ENCODE assay signal across 23 cellular contexts in the genomic region with DNA sequence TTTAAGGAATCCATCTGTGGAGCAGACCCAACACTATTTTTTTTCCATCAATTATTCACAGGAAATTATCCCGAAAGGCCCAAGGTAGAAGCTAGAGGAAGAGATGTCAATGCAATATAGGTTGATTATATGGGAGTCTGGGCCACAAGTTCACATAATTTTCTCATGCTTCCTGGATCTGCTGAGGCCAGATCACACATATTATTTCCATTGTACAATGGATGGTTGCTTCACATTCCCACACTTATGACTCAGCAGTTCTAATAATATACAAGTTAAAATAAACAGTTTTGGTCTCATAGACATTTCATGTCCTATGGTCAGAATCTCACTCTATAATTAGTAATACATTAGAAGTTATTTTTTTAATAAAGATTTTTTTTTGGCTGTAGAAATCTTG.
DNase-seq lines count a peak whose midpoint lies in the region; ATAC-seq and TF ChIP-seq lines count a peak whose summit lies in the region.
"Had no signal": no experiment of that assay in that cellular context is flagged by ENCODE, and none has a peak within 500 bp of the region (broad histone marks: within the 10 kb centered on the region; RNA-seq: fewer than 3 reads in every experiment).

No MANE protein-coding gene starts in this region.

- no peak for TF ChIP-seq CTCF in MCF 10A (IDR thresholded peaks at IDR 0.05; ENCODE audit: unreplicated experiment)
- no peak for TF ChIP-seq CTCF in breast epithelium (IDR thresholded peaks at IDR 0.05)
- no peak for TF ChIP-seq CTCF in astrocyte of the spinal cord (IDR thresholded peaks at IDR 0.05; ENCODE audit: low read depth, low read length)
- TF ChIP-seq CTCF in activated CD8-positive, alpha-beta T cell treated with anti-CD3 and anti-CD28 coated beads for 36 hours (IDR thresholded peaks at IDR 0.05): no peak

- BruUV-seq in MCF 10A (replicated peaks; lab: Mats Ljungman, UMichigan): no TSS peak

- H3K4me3 ChIP-seq in breast epithelium: no peak overlapping the region
- H3K4me3 ChIP-seq in astrocyte of the spinal cord (ENCODE audit: low read depth, low read length): no peak overlapping the region
- H3K4me3 ChIP-seq: A549, skin epidermis, upper lobe of left lung had no signal

- ATAC-seq in activated CD8-positive, alpha-beta T cell treated with anti-CD3 and anti-CD28 coated beads for 36 hours: no peak
- ATAC-seq: A549, Right ventricle myocardium inferior, WTC11 had no signal

- intact Hi-C loops in MCF 10A (cut with micrococcal nuclease): no loop called here
- intact Hi-C loops in breast epithelium (cut with DNase I; ENCODE audit: low total_unique reads): no loop called here
- intact Hi-C loops in activated CD8-positive, alpha-beta T cell treated with anti-CD3 and anti-CD28 coated beads for 36 hours (cut with micrococcal nuclease): no loop called here

- in situ Hi-C loops in astrocyte of the spinal cord (cut with HindIII; ENCODE audit: low sequenced_read_pairs): no loop called here

- no peaks in the 10 kb centered on the region for H3K36me3 Mint-ChIP-seq in MCF 10A (ENCODE audit: insufficient read depth, unreplicated experiment)
- H3K36me3 Mint-ChIP-seq in activated CD8-positive, alpha-beta T cell treated with anti-CD3 and anti-CD28 coated beads for 36 hours (ENCODE audit: low read depth): no peaks in the 10 kb centered on the region
- H3K36me3 Mint-ChIP-seq: activated naive CD8-positive, alpha-beta T cell treated with anti-CD3 and anti-CD28 coated beads, Interleukin-2, amount 10 ng/mL, durations not matched to agents 7 days and 5 days had no signal

- no peaks in the 10 kb centered on the region for H3K27me3 ChIP-seq in breast epithelium
- H3K27me3 ChIP-seq: upper lobe of left lung had no signal

- peaks cover 14% of the 10 kb centered on the region for H3K9me3 Mint-ChIP-seq in MCF 10A (ENCODE audit: unreplicated experiment)
- H3K9me3 Mint-ChIP-seq in activated CD8-positive, alpha-beta T cell treated with anti-CD3 and anti-CD28 coated beads for 36 hours: peaks cover 16% of the 10 kb centered on the region

- no peak overlapping the region for H3K4me3 Mint-ChIP-seq in MCF 10A (ENCODE audit: unreplicated experiment)
- H3K4me3 Mint-ChIP-seq in activated CD8-positive, alpha-beta T cell treated with anti-CD3 and anti-CD28 coated beads for 36 hours: no peak overlapping the region
- H3K4me3 Mint-ChIP-seq: activated naive CD8-positive, alpha-beta T cell treated with anti-CD3 and anti-CD28 coated beads, Interleukin-2, amount 10 ng/mL, durations not matched to agents 7 days and 5 days; WTC11 had no signal

- no peaks in the 10 kb centered on the region for H3K4me1 Mint-ChIP-seq in MCF 10A (ENCODE audit: insufficient read depth, unreplicated experiment)
- no peaks in the 10 kb centered on the region for H3K4me1 Mint-ChIP-seq in activated CD8-positive, alpha-beta T cell treated with anti-CD3 and anti-CD28 coated beads for 36 hours (ENCODE audit: low read depth)
- H3K4me1 Mint-ChIP-seq: activated naive CD8-positive, alpha-beta T cell treated with anti-CD3 and anti-CD28 coated beads, Interleukin-2, amount 10 ng/mL, durations not matched to agents 7 days and 5 days; WTC11 had no signal

- H3K9me3 ChIP-seq in breast epithelium: no peaks in the 10 kb centered on the region
- H3K9me3 ChIP-seq: A549, upper lobe of left lung had no signal

- no peaks in the 10 kb centered on the region for H3K4me1 ChIP-seq in breast epithelium
- H3K4me1 ChIP-seq: A549, upper lobe of left lung had no signal

- H3K27ac Mint-ChIP-seq in MCF 10A (ENCODE audit: low read depth, unreplicated experiment): no peak overlapping the region
- no peak overlapping the region for H3K27ac Mint-ChIP-seq in activated CD8-positive, alpha-beta T cell treated with anti-CD3 and anti-CD28 coated beads for 36 hours
- H3K27ac Mint-ChIP-seq: activated naive CD8-positive, alpha-beta T cell treated with anti-CD3 and anti-CD28 coated beads, Interleukin-2, amount 10 ng/mL, durations not matched to agents 7 days and 5 days; WTC11 had no signal

- H3K27me3 Mint-ChIP-seq in MCF 10A (ENCODE audit: insufficient read depth, unreplicated experiment): peaks cover 26% of the 10 kb centered on the region
- H3K27me3 Mint-ChIP-seq in activated CD8-positive, alpha-beta T cell treated with anti-CD3 and anti-CD28 coated beads for 36 hours: no peaks in the 10 kb centered on the region
- H3K27me3 Mint-ChIP-seq: activated naive CD8-positive, alpha-beta T cell treated with anti-CD3 and anti-CD28 coated beads, Interleukin-2, amount 10 ng/mL, durations not matched to agents 7 days and 5 days had no signal

- no peak overlapping the region for H3K27ac ChIP-seq in breast epithelium
- H3K27ac ChIP-seq: A549, skin epidermis, upper lobe of left lung had no signal

- H3K36me3 ChIP-seq in breast epithelium: no peaks in the 10 kb centered on the region
- H3K36me3 ChIP-seq: upper lobe of left lung had no signal

- DNase-seq in MCF 10A (ENCODE audit: unreplicated experiment): peak; percentile 52
- DNase-seq in breast epithelium (ENCODE audit: low spot score in 2 of 2): no peak
- DNase-seq in astrocyte of the spinal cord (ENCODE audit: low read depth, low spot score): peak; percentile 77
- DNase-seq in glomerular visceral epithelial cell (ENCODE audit: extremely low spot score): peak; percentile 9
- no peak for DNase-seq in HT-29 (ENCODE audit: low spot score)
- DNase-seq in DMS153 treated with DMSO at 0.1 percent for 48 hours (lab: John Stamatoyannopoulos, UW; ENCODE audit: unreplicated experiment): no peak
- no peak for DNase-seq in activated T-cell treated with anti-CD3 and anti-CD28 coated beads for 4 hours
- DNase-seq in activated CD8-positive, alpha-beta T cell treated with anti-CD3 and anti-CD28 coated beads for 36 hours: no peak
- DNase-seq: activated CD4-positive, alpha-beta T cell treated with anti-CD3 and anti-CD28 coated beads, Interleukin-2, amount 50 U/mL, for 48 hours; activated effector memory CD4-positive, alpha-beta T cell treated with anti-CD3 and anti-CD28 coated beads, Interleukin-2, amount 50 U/mL, for 16 hours; activated naive CD8-positive, alpha-beta T cell treated with anti-CD3 and anti-CD28 coated beads, Interleukin-2, amount 10 ng/mL, durations not matched to agents 7 days and 5 days; DND-41; mesendoderm; NCI-H2029 treated with DMSO at 0.1 percent for 48 hours; NCI-H226; NCI-H774; substantia nigra; T1000; upper lobe of left lung had no signal

- CTCF ChIA-PET in MCF 10A (lab: Yijun Ruan, JAX): no interaction called here
- CTCF ChIA-PET in activated CD8-positive, alpha-beta T cell treated with anti-CD3 and anti-CD28 coated beads for 36 hours (lab: Charles Lee): no interaction called here

- POLR2A ChIA-PET in MCF 10A (lab: Yijun Ruan, JAX): no interaction called here
- POLR2A ChIA-PET in activated CD8-positive, alpha-beta T cell treated with anti-CD3 and anti-CD28 coated beads for 36 hours (lab: Charles Lee): no interaction called here

- no peak for TF ChIP-seq POLR2A in breast epithelium (IDR thresholded peaks at IDR 0.05)

Comparison
In these comparisons a context has a peak if more than half of its experiments do, and no peak if none do; other contexts are left out.
1. DNase-seq: peak in MCF 10A (single experiment), astrocyte of the spinal cord (single experiment) and glomerular visceral epithelial cell (single experiment); none in breast epithelium (0 of 2), HT-29 (single experiment), DMS153 treated with DMSO at 0.1 percent for 48 hours (single experiment), activated T-cell treated with anti-CD3 and anti-CD28 coated beads for 4 hours (single experiment) and activated CD8-positive, alpha-beta T cell treated with anti-CD3 and anti-CD28 coated beads for 36 hours (single experiment).